In genomic region chr1:145690587-145691558, GRCh38 we compare ENCODE assay signal across 8 cellular contexts. TPM values are rescaled to one million over a fixed set of nuclear protein-coding genes. Genes with fewer than 3 reads are reported as not detected.
DNase-seq lines count a peak whose midpoint lies in the region; ATAC-seq and TF ChIP-seq lines count a peak whose summit lies in the region.

No MANE protein-coding gene starts in this region.

- no peak for TF ChIP-seq EP300 in transverse colon (IDR thresholded peaks at IDR 0.05; ENCODE audit: low read depth)

- H3K4me1 ChIP-seq in transverse colon: peaks cover 0 to 17% (median 3%) of the 10 kb centered on the region in 4 donors

- peak; percentile 21 to 27 for DNase-seq in activated CD8-positive, alpha-beta memory T cell treated with anti-CD3 and anti-CD28 coated beads for 4 hours (ENCODE audit: low read depth in 2 of 2)
- no peak for DNase-seq in activated CD8-positive, alpha-beta memory T cell treated with anti-CD3 and anti-CD28 coated beads, Interleukin-2, amount 50 U/mL, for 48 hours
- peak; percentile 78 for DNase-seq in activated CD4-positive, alpha-beta T cell treated with anti-CD3 and anti-CD28 coated beads, Interleukin-2, amount 10 ng/mL, durations not matched to agents 7 days and 5 days
- DNase-seq in glomerular visceral epithelial cell (ENCODE audit: extremely low spot score) (peak; percentile 66), transverse colon (peak; percentile 17)
- no peak for DNase-seq in effector CD4-positive, alpha-beta T cell

- peak overlapping the region; percentile 51 for H3K4me3 Mint-ChIP-seq in activated CD4-positive, alpha-beta T cell treated with anti-CD3 and anti-CD28 coated beads, Interleukin-2, amount 10 ng/mL, durations not matched to agents 7 days and 5 days

- H3K4me3 ChIP-seq in transverse colon: no peak overlapping the region

- H3K9me3 Mint-ChIP-seq in activated CD4-positive, alpha-beta T cell treated with anti-CD3 and anti-CD28 coated beads, Interleukin-2, amount 10 ng/mL, durations not matched to agents 7 days and 5 days: no peaks in the 10 kb centered on the region

- CTCF ChIA-PET in activated CD4-positive, alpha-beta T cell treated with anti-CD3 and anti-CD28 coated beads, Interleukin-2, amount 10 ng/mL, durations not matched to agents 7 days and 5 days (lab: Charles Lee): interaction anchor here (1.5 kb wide), 1 partner anchor 12 kb away, joined by 4 read pairs; no protein-coding TSS in a partner anchor

- POLR2A ChIA-PET in activated CD4-positive, alpha-beta T cell treated with anti-CD3 and anti-CD28 coated beads, Interleukin-2, amount 10 ng/mL, durations not matched to agents 7 days and 5 days (lab: Charles Lee): interaction anchor here (0.7 kb wide), 1 partner anchor 18 kb away, joined by 4 read pairs; no protein-coding TSS in a partner anchor

- ATAC-seq in HG03103 (IDR thresholded peaks at IDR 0.05; ENCODE audit: low read depth, unreplicated experiment) (peak; percentile 74), HG03135 (IDR thresholded peaks at IDR 0.05; ENCODE audit: unreplicated experiment) (no peak)

- peaks cover 39% of the 10 kb centered on the region for H3K4me1 Mint-ChIP-seq in activated CD4-positive, alpha-beta T cell treated with anti-CD3 and anti-CD28 coated beads, Interleukin-2, amount 10 ng/mL, durations not matched to agents 7 days and 5 days

- H3K36me3 Mint-ChIP-seq in activated CD4-positive, alpha-beta T cell treated with anti-CD3 and anti-CD28 coated beads, Interleukin-2, amount 10 ng/mL, durations not matched to agents 7 days and 5 days (ENCODE audit: low read depth): peaks cover 8% of the 10 kb centered on the region

- WGBS in transverse colon (ENCODE audit: low coverage in 1 of 2), 2 donors: 59 to 60% methylated on average over 3 to 5 of the region's 5 CpGs

- peaks cover 2% of the 10 kb centered on the region for H3K27me3 Mint-ChIP-seq in activated CD4-positive, alpha-beta T cell treated with anti-CD3 and anti-CD28 coated beads, Interleukin-2, amount 10 ng/mL, durations not matched to agents 7 days and 5 days

- H3K27me3 ChIP-seq in transverse colon: no peaks in the 10 kb centered on the region

- no peak for TF ChIP-seq CTCF in transverse colon (IDR thresholded peaks at IDR 0.05)

- H3K36me3 ChIP-seq in transverse colon: no peaks in the 10 kb centered on the region

- TF ChIP-seq POLR2A in transverse colon (IDR thresholded peaks at IDR 0.05): no peak

- no peak overlapping the region for H3K27ac ChIP-seq in transverse colon

- peak overlapping the region; percentile 93 for H3K27ac Mint-ChIP-seq in activated CD4-positive, alpha-beta T cell treated with anti-CD3 and anti-CD28 coated beads, Interleukin-2, amount 10 ng/mL, durations not matched to agents 7 days and 5 days

- in situ Hi-C loops in transverse colon (cut with MboI; ENCODE audit: low pct_ligation_motif_present in 1 of 4, low pct_unique_long_range_greater_than_20kb in 1 of 4, low sequenced_read_pairs in 3 of 4): no loop called here

- H3K9me3 ChIP-seq in transverse colon: no peaks in the 10 kb centered on the region

- intact Hi-C loops in transverse colon (cut with DNase I; ENCODE audit: low total_unique reads): no loop called here

RNA-seq across cellular contexts. Expression of gene PDZK1, which starts 16.3 kb away (rescaled TPM):
- under 1 TPM; 0.25 to 0.42 TPM for total RNA-seq in activated CD4-positive, alpha-beta T cell treated with anti-CD3 and anti-CD28 coated beads, Interleukin-2, amount 10 ng/mL, durations not matched to agents 7 days and 5 days
- 1 to 10 TPM in 3 of 4 donors, not detected in 1; 1.9 to 3.0 (median 2.2) TPM for total RNA-seq in transverse colon

RNA-seq across cellular contexts. Expression of gene CD160, which starts 28.4 kb away (rescaled TPM):
- total RNA-seq in activated CD4-positive, alpha-beta T cell treated with anti-CD3 and anti-CD28 coated beads, Interleukin-2, amount 10 ng/mL, durations not matched to agents 7 days and 5 days: not detected
- total RNA-seq in transverse colon: 1 to 10 TPM in 1 of 4 donors, under 1 TPM in 1, not detected in 2; 0.82 to 1.6 TPM

Comparison
In these comparisons a context has a peak if more than half of its experiments do, and no peak if none do; other contexts are left out.
1. DNase-seq: peak in activated CD8-positive, alpha-beta memory T cell treated with anti-CD3 and anti-CD28 coated beads for 4 hours (2 of 2), activated CD4-positive, alpha-beta T cell treated with anti-CD3 and anti-CD28 coated beads, Interleukin-2, amount 10 ng/mL, durations not matched to agents 7 days and 5 days (single experiment), glomerular visceral epithelial cell (single experiment) and transverse colon (single experiment); none in activated CD8-positive, alpha-beta memory T cell treated with anti-CD3 and anti-CD28 coated beads, Interleukin-2, amount 50 U/mL, for 48 hours (single experiment) and effector CD4-positive, alpha-beta T cell (single experiment).